In genomic region chr19:16445238-16446107, GRCh38 we compare ENCODE assay signal across 9 cellular contexts.
A peak's percentile ranks its signal among the peaks of the same experiment; 100 is the strongest.
DNase-seq lines count a peak whose midpoint lies in the region; ATAC-seq and TF ChIP-seq lines count a peak whose summit lies in the region.
"Had no signal": no experiment of that assay in that cellular context is flagged by ENCODE, and none has a peak within 500 bp of the region (broad histone marks: within the 10 kb centered on the region; RNA-seq: fewer than 3 reads in every experiment).

No MANE protein-coding gene starts in this region.

- H3F3A ChIP-seq in SU-DHL-6 (ENCODE audit: insufficient read depth), result peaks cover 92% of the 10 kb centered on the region

- H3K36me3 Mint-ChIP-seq in nephron (ENCODE audit: low read depth), result peaks cover 13% of the 10 kb centered on the region

- H3K4me1 Mint-ChIP-seq in nephron, result peaks cover 47% of the 10 kb centered on the region

- peak; percentile 1 for DNase-seq in DMS153 treated with DMSO at 0.1 percent for 48 hours (lab: John Stamatoyannopoulos, UW; ENCODE audit: unreplicated experiment)
- DNase-seq in DMS153 (lab: John Stamatoyannopoulos, UW), result no peak
- DNase-seq in stimulated activated CD8-positive, alpha-beta memory T cell treated with anti-CD3 and anti-CD28 coated beads, Interleukin-4, amount 100 ng/mL, for 48 hours, result no peak
- DNase-seq in iPS-NIHi7 (ENCODE audit: extremely low spot score), result no peak
- no peak for DNase-seq in stimulated activated CD4-positive, alpha-beta T cell treated with anti-CD3 and anti-CD28 coated beads, Interleukin-12 subunit alpha, Interleukin-12 subunit beta, amount 100 ng/mL, for 4 hours

- TF ChIP-seq CTCF in SU-DHL-6 (IDR thresholded peaks at IDR 0.05; ENCODE audit: insufficient read depth, low read length, poor library complexity, severe bottlenecking), result no peak
- no peak for TF ChIP-seq CTCF in nephron (IDR thresholded peaks at IDR 0.05; ENCODE audit: unreplicated experiment in 3 of 3)

- peak overlapping the region; percentile 68 for H3K4me2 ChIP-seq in SU-DHL-6 (ENCODE audit: low read depth, low read length, poor library complexity, severe bottlenecking)

- H3K9me2 ChIP-seq in SU-DHL-6 (replicated peaks; ENCODE audit: insufficient read depth, low read length), result no peaks in the 10 kb centered on the region

- H3K4me3 Mint-ChIP-seq in nephron, result no peak overlapping the region

- H4K20me1 ChIP-seq in SU-DHL-6 (ENCODE audit: low read depth, low read length), result no peaks in the 10 kb centered on the region

- no peaks in the 10 kb centered on the region for H3K9me3 ChIP-seq in SU-DHL-6 (ENCODE audit: insufficient read depth, low read length)

- H3K27me3 Mint-ChIP-seq in nephron (ENCODE audit: low read depth), result no peaks in the 10 kb centered on the region

- peak overlapping the region; percentile 64 for H3K9ac ChIP-seq in SU-DHL-6 (ENCODE audit: low read length)

- no peaks in the 10 kb centered on the region for H3K9me3 Mint-ChIP-seq in nephron

- no peak overlapping the region for H2AFZ ChIP-seq in SU-DHL-6 (ENCODE audit: low read depth, low read length, severe bottlenecking)

- peak overlapping the region; percentile 33 for H3K4me3 ChIP-seq in SU-DHL-6 (ENCODE audit: insufficient read depth, low read length, poor library complexity, severe bottlenecking)

- peak overlapping the region; percentile 98 for H3K27ac ChIP-seq in SU-DHL-6 (ENCODE audit: low read depth, low read length)
- H3K27ac ChIP-seq: 22Rv1 had no signal

- peaks cover 4% of the 10 kb centered on the region; the same call in 1 of the 2 replicates for H3K36me3 ChIP-seq in SU-DHL-6 (ENCODE audit: low read length)

- peak; percentile 30 for ATAC-seq in HG03108 (IDR thresholded peaks at IDR 0.05; ENCODE audit: unreplicated experiment)

- no peaks in the 10 kb centered on the region for H3K27me3 ChIP-seq in SU-DHL-6 (ENCODE audit: low read length)

- H3K27ac Mint-ChIP-seq in nephron, result peak overlapping the region; percentile 97 to 98 (median 98)

- peaks cover 60% of the 10 kb centered on the region for H3K79me2 ChIP-seq in SU-DHL-6 (ENCODE audit: insufficient read depth, low read length)
